ENCODE assay signal across 1 cellular context in genomic region chr10:101775273-101776131, GRCh38.
TF ChIP-seq lines count a peak whose summit lies in the region.

TSS of gene FGF8 (minus strand) at chr10:101776114. CDS start at chr10:101775900, 214 bp downstream.

TF ChIP-seq in HEK293, 187 proteins besides CTCF, POLR2A, EP300 and RAD21 (continued from another document):
- TF ChIP-seq PRDM4 (tag by site-specific recombination; IDR thresholded peaks at IDR 0.05) (no peak), TRIM28 (IDR thresholded peaks at IDR 0.05; ENCODE audit: borderline replicate concordance, low read length) (no peak)
TF ChIP-seq in HEK293: peak in this region for 0.
